In genomic region chr7:31788445-31788844, GRCh38 we compare ENCODE assay signal across 1 cellular context.
TF ChIP-seq lines count a peak whose summit lies in the region.

No MANE protein-coding gene starts in this region.

TF ChIP-seq in IMR-90, 13 proteins besides CTCF, POLR2A, EP300 and RAD21 (continued from another document):
- TF ChIP-seq USF2 (IDR thresholded peaks at IDR 0.05; ENCODE audit: low read depth, low read length) = no peak
- TF ChIP-seq FOS (IDR thresholded peaks at IDR 0.05; ENCODE audit: low read depth, low read length) = no peak
- no peak for TF ChIP-seq MAFK (IDR thresholded peaks at IDR 0.05; ENCODE audit: low read depth, low read length)
- no peak for TF ChIP-seq RCOR1 (IDR thresholded peaks at IDR 0.05; ENCODE audit: insufficient replicate concordance, low read length)
- no peak for TF ChIP-seq NFE2L2 (IDR thresholded peaks at IDR 0.05; ENCODE audit: low read depth, low read length)
- no peak for TF ChIP-seq MAZ (IDR thresholded peaks at IDR 0.05; ENCODE audit: borderline replicate concordance, low read depth, low read length)
- no peak for TF ChIP-seq MXI1 (IDR thresholded peaks at IDR 0.05; ENCODE audit: borderline replicate concordance, low read depth, low read length)
- no peak for TF ChIP-seq SMC3 (IDR thresholded peaks at IDR 0.05; ENCODE audit: low read depth, low read length)
- no peak for TF ChIP-seq BHLHE40 (IDR thresholded peaks at IDR 0.05; ENCODE audit: low read depth, low read length)
- TF ChIP-seq CEBPB (IDR thresholded peaks at IDR 0.05; ENCODE audit: low read depth, low read length) = no peak
- TF ChIP-seq RFX5 (IDR thresholded peaks at IDR 0.05; ENCODE audit: low read depth, low read length) = no peak
- no peak for TF ChIP-seq CHD1 (IDR thresholded peaks at IDR 0.05; ENCODE audit: low read depth, low read length)
